Comparison of ENCODE assay signal across 3 cellular contexts in the genomic region with DNA sequence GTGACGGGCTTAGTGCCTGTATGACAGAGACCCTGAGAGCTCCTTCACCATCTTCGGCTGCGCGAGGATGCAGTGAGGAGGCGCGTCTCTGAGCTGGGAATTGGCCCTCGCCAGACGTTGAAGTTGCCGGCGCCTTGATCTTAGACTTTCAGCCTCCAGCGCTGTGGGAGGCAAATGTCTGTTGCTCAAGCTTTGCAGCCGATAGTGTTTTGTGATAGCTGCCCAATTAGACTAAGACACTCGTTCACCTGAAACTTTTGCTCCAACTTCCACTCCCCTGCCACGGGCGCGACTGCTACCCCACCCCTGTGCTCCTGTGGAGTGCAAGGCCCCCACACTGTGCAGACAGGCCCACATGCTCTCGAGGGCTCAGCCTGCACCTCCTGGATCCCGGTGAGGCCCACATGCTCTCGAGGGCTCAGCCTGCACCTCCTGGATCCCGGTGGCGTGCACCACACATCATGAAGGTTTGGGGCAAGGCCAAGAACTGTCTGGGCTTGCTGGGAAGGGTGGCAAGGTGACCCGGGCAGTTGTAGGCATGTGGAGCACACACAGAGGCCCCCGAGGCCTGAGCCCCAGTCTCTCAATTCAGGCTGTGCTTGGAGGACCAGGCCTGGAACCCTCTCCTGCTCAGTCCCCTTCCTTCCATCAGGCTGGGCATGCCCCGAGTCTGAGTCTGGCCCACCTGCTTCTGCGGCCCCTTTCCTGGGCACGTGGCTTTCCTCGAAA.
TF ChIP-seq lines count a peak whose summit lies in the region.

No MANE protein-coding gene starts in this region.

TF ChIP-seq in SK-N-SH, 30 proteins besides CTCF, POLR2A, EP300 and RAD21 (continued from another document):
- TF ChIP-seq FOSL2 (IDR thresholded peaks at IDR 0.05; ENCODE audit: borderline replicate concordance, low read depth), result no peak
- no peak for TF ChIP-seq FOXM1 (IDR thresholded peaks at IDR 0.05; ENCODE audit: low read depth)

TF ChIP-seq in SK-N-SH treated with all-trans-retinoic acid at 6 μM for 48 hours, 23 proteins besides CTCF, POLR2A, EP300 and RAD21:
- TF ChIP-seq, protein P1, sequence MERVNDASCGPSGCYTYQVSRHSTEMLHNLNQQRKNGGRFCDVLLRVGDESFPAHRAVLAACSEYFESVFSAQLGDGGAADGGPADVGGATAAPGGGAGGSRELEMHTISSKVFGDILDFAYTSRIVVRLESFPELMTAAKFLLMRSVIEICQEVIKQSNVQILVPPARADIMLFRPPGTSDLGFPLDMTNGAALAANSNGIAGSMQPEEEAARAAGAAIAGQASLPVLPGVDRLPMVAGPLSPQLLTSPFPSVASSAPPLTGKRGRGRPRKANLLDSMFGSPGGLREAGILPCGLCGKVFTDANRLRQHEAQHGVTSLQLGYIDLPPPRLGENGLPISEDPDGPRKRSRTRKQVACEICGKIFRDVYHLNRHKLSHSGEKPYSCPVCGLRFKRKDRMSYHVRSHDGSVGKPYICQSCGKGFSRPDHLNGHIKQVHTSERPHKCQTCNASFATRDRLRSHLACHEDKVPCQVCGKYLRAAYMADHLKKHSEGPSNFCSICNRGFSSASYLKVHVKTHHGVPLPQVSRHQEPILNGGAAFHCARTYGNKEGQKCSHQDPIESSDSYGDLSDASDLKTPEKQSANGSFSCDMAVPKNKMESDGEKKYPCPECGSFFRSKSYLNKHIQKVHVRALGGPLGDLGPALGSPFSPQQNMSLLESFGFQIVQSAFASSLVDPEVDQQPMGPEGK (CRISPR knock-in tag; IDR thresholded peaks at IDR 0.05; ENCODE audit: borderline replicate concordance), result no peak
- TF ChIP-seq ZFP30 (CRISPR knock-in tag; IDR thresholded peaks at IDR 0.05), result no peak
- no peak for TF ChIP-seq ZC3H10 (CRISPR knock-in tag; IDR thresholded peaks at IDR 0.05)
- TF ChIP-seq ZNF8 (CRISPR knock-in tag; IDR thresholded peaks at IDR 0.05), result no peak
- no peak for TF ChIP-seq BACH2 (CRISPR knock-in tag; IDR thresholded peaks at IDR 0.05; ENCODE audit: borderline replicate concordance)
- TF ChIP-seq ARNTL (CRISPR knock-in tag; IDR thresholded peaks at IDR 0.05; ENCODE audit: borderline replicate concordance, low read depth), result no peak
- TF ChIP-seq PPARA (CRISPR knock-in tag; IDR thresholded peaks at IDR 0.05; ENCODE audit: borderline replicate concordance), result no peak
- TF ChIP-seq, protein P2, sequence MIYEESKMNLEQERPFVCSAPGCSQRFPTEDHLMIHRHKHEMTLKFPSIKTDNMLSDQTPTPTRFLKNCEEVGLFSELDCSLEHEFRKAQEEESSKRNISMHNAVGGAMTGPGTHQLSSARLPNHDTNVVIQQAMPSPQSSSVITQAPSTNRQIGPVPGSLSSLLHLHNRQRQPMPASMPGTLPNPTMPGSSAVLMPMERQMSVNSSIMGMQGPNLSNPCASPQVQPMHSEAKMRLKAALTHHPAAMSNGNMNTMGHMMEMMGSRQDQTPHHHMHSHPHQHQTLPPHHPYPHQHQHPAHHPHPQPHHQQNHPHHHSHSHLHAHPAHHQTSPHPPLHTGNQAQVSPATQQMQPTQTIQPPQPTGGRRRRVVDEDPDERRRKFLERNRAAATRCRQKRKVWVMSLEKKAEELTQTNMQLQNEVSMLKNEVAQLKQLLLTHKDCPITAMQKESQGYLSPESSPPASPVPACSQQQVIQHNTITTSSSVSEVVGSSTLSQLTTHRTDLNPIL (CRISPR knock-in tag; IDR thresholded peaks at IDR 0.05; ENCODE audit: low read depth), result no peak
- no peak for TF ChIP-seq CSDC2 (CRISPR knock-in tag; IDR thresholded peaks at IDR 0.05)
- TF ChIP-seq, protein P3, sequence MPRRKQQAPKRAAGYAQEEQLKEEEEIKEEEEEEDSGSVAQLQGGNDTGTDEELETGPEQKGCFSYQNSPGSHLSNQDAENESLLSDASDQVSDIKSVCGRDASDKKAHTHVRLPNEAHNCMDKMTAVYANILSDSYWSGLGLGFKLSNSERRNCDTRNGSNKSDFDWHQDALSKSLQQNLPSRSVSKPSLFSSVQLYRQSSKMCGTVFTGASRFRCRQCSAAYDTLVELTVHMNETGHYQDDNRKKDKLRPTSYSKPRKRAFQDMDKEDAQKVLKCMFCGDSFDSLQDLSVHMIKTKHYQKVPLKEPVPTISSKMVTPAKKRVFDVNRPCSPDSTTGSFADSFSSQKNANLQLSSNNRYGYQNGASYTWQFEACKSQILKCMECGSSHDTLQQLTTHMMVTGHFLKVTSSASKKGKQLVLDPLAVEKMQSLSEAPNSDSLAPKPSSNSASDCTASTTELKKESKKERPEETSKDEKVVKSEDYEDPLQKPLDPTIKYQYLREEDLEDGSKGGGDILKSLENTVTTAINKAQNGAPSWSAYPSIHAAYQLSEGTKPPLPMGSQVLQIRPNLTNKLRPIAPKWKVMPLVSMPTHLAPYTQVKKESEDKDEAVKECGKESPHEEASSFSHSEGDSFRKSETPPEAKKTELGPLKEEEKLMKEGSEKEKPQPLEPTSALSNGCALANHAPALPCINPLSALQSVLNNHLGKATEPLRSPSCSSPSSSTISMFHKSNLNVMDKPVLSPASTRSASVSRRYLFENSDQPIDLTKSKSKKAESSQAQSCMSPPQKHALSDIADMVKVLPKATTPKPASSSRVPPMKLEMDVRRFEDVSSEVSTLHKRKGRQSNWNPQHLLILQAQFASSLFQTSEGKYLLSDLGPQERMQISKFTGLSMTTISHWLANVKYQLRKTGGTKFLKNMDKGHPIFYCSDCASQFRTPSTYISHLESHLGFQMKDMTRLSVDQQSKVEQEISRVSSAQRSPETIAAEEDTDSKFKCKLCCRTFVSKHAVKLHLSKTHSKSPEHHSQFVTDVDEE (CRISPR knock-in tag; IDR thresholded peaks at IDR 0.05), result no peak
- TF ChIP-seq ZFP3 (CRISPR knock-in tag; IDR thresholded peaks at IDR 0.05), result no peak
- TF ChIP-seq TCF4 (CRISPR knock-in tag; IDR thresholded peaks at IDR 0.05; ENCODE audit: borderline replicate concordance), result no peak
TF ChIP-seq in SK-N-SH treated with all-trans-retinoic acid at 6 μM for 48 hours: peak in this region for 0.

TF ChIP-seq in HEK293T, 16 proteins besides CTCF, POLR2A, EP300 and RAD21 (continued from another document):
- no peak for TF ChIP-seq FOXK2 (IDR thresholded peaks at IDR 0.05)
- no peak for TF ChIP-seq TARDBP (IDR thresholded peaks at IDR 0.05)
- no peak for TF ChIP-seq ZNF384 (IDR thresholded peaks at IDR 0.05)
- no peak for TF ChIP-seq FOXA1 (IDR thresholded peaks at IDR 0.05)
- TF ChIP-seq BHLHE40 (IDR thresholded peaks at IDR 0.05; ENCODE audit: borderline replicate concordance), result no peak
- no peak for TF ChIP-seq FOXM1 (IDR thresholded peaks at IDR 0.05; ENCODE audit: borderline replicate concordance)
- no peak for TF ChIP-seq ELF4 (IDR thresholded peaks at IDR 0.05)
- no peak for TF ChIP-seq HDGF (IDR thresholded peaks at IDR 0.05; ENCODE audit: borderline replicate concordance)
